ENCODE assay signal across 13 cellular contexts in the genomic region with DNA sequence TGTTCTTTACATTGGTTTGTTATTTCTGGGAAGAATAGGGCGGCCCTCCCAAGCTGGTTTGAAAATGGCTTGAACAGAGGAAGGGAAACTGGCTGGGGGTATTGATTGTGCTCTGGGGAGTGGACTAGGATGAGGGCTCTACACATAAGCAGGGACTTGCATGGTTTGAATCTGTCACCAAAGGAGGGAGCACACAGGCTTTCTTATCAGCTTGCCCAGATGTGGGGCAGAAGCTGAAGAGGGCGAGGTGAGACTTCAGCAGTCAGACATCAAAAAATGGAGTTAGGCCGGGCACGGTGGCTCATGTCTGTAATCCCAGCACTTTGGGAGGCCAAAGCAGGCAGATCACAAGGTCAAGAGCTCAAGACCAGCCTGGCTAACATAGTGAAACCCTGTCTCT. TPM values are rescaled to one million over a fixed set of nuclear protein-coding genes. Genes with fewer than 3 reads are reported as not detected.
DNase-seq lines count a peak whose midpoint lies in the region; ATAC-seq and FAIRE-seq lines count a peak whose summit lies in the region.
"Had no signal": no experiment of that assay in that cellular context is flagged by ENCODE, and none has a peak within 500 bp of the region (broad histone marks: within the 10 kb centered on the region; RNA-seq: fewer than 3 reads in every experiment).

No MANE protein-coding gene starts in this region.

- H3K27ac Mint-ChIP-seq in IgD-negative memory B cell = peak overlapping the region; percentile 15 to 89 (median 43)
- H3K27ac Mint-ChIP-seq: activated naive CD8-positive, alpha-beta T cell had no signal

- DNase-seq in SHP77 (lab: John Stamatoyannopoulos, UW) = no peak
- DNase-seq in frontal cortex (ENCODE audit: low spot score in 2 of 2) = no peak
- no peak for DNase-seq in stimulated activated CD4-positive, alpha-beta T cell treated with anti-CD3 and anti-CD28 coated beads, Interleukin-2, amount 100 ng/mL, for 48 hours
- DNase-seq in NCI-H510A (lab: John Stamatoyannopoulos, UW) = no peak
- DNase-seq: cortex of kidney, NCI-H524, tibial artery had no signal

- peaks cover 27 to 39% (median 38%) of the 10 kb centered on the region in 3 donors for H3K4me1 Mint-ChIP-seq in IgD-negative memory B cell

- H3K9me3 Mint-ChIP-seq in IgD-negative memory B cell = no peaks in the 10 kb centered on the region

- FAIRE-seq in frontal cortex (lab: Jason Lieb, UNC) = no peak

- ATAC-seq in GM19455 (IDR thresholded peaks at IDR 0.05; ENCODE audit: unreplicated experiment) (peak; percentile 18), HG02884 (IDR thresholded peaks at IDR 0.05; ENCODE audit: unreplicated experiment) (peak; percentile 4)
- ATAC-seq: HCT116 had no signal

- H3K27me3 Mint-ChIP-seq in IgD-negative memory B cell = peaks cover 3% of the 10 kb centered on the region

- peak overlapping the region; percentile 58 to 95 (median 86) for H3K4me3 Mint-ChIP-seq in IgD-negative memory B cell
- H3K4me3 Mint-ChIP-seq: activated naive CD8-positive, alpha-beta T cell had no signal

- H3K36me3 Mint-ChIP-seq in IgD-negative memory B cell = no peaks in the 10 kb centered on the region
- H3K36me3 Mint-ChIP-seq: activated naive CD8-positive, alpha-beta T cell had no signal

- peak overlapping the region; percentile 16; the same call in 1 of the 2 replicates for H3K4me3 ChIP-seq in GM08714 (ENCODE audit: low read length)
- H3K4me3 ChIP-seq: tibial artery had no signal

RNA-seq across cellular contexts. Expression of a gene that starts 7.2 kb away (rescaled TPM):
- polyA plus RNA-seq in IgD-negative memory B cell = 0.10 TPM
- total RNA-seq in frontal cortex = 119 TPM
